In the genomic region with DNA sequence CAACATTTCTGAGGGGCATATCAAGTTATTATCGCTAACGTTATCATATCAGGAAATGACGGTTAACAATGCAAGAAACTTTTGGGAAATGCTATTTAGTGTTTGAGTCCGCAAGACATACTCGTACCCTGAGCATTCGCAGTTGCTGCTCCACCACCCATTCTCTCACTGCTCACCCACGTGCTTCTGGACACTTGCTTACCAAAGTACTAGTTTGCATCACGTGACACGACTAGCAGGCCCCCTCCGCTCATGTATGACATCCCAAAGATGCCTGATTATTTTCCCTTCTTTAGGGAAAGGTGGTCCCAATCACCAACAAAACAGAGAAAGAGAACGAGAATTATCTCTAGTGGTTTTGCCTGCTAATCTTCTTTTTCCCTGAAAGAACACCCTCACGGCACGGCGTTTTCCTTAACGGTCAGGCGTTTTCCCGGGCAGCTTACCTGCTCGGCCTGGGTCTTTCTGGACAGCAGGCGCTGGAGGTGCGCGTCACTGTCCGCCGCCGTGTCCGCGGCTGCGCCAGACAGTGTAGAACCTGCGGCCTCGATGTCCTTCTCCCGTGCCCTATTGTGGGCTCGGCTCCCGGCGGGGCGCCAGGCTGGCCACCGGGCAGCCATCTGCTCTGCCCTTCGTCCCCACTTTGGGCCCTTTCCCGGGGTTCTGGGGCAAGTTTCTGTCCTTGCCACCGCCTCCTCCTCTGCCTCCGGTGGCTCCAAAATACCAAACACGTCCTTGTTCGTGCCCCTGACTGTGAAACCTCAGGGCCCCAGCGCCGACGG, we compare ENCODE assay signal across 8 cellular contexts. TPM values are rescaled to one million over a fixed set of nuclear protein-coding genes. Genes with fewer than 3 reads are reported as not detected.
DNase-seq lines count a peak whose midpoint lies in the region; ATAC-seq and TF ChIP-seq lines count a peak whose summit lies in the region.

Gene SUPV3L1 (plus strand): TSS at position 492 of the 782 bp plus-strand sequence. CDS start 58 bp downstream, at position 550.

- POLR2A ChIA-PET in GM10248 (lab: Yijun Ruan, JAX), result interaction anchor here (0.6 kb wide), 1 partner anchor 51 kb away, joined by 3 read pairs; no protein-coding TSS in a partner anchor
- POLR2A ChIA-PET in activated naive CD8-positive, alpha-beta T cell treated with anti-CD3 and anti-CD28 coated beads, Interleukin-2, amount 10 ng/mL, durations not matched to agents 7 days and 5 days (lab: Charles Lee), result interaction anchor here (0.6 to 1.9 kb wide), 13 partner anchors 9 to 229 kb away, joined by 3 to 6 read pairs (median 4); no protein-coding TSS in a partner anchor

- no peaks in the 10 kb centered on the region for H3K9me2 ChIP-seq in SU-DHL-6 (replicated peaks; ENCODE audit: insufficient read depth, low read length)

- H3K4me3 Mint-ChIP-seq in activated naive CD8-positive, alpha-beta T cell treated with anti-CD3 and anti-CD28 coated beads, Interleukin-2, amount 10 ng/mL, durations not matched to agents 7 days and 5 days, result peak within 1 kb of the TSS; percentile 91
- H3K4me3 Mint-ChIP-seq in glutamatergic neuron (ENCODE audit: unreplicated experiment), result peak within 1 kb of the TSS; percentile 98

- CTCF ChIA-PET in GM10248 (lab: Yijun Ruan, JAX), result no interaction called here

- H3K4me1 ChIP-seq in osteoblast (ENCODE audit: insufficient read depth, low read length) (peaks cover 19% of the 10 kb centered on the region), thoracic aorta (ENCODE audit: control insufficient read depth in 1 of 2, low read depth in 2 of 2) (peaks cover 10 to 23% of the 10 kb centered on the region in 2 donors)

- peaks cover 29% of the 10 kb centered on the region for H3K4me1 Mint-ChIP-seq in activated naive CD8-positive, alpha-beta T cell treated with anti-CD3 and anti-CD28 coated beads, Interleukin-2, amount 10 ng/mL, durations not matched to agents 7 days and 5 days
- H3K4me1 Mint-ChIP-seq in glutamatergic neuron (ENCODE audit: low read depth, unreplicated experiment), result peaks cover 14% of the 10 kb centered on the region

- TF ChIP-seq CTCF in GM10248 (IDR thresholded peaks at IDR 0.05; ENCODE audit: control extremely low read depth, extremely low read depth, low read depth, missing control alignments), result no peak
- TF ChIP-seq CTCF in SU-DHL-6 (IDR thresholded peaks at IDR 0.05; ENCODE audit: insufficient read depth, low read length, poor library complexity, severe bottlenecking), result no peak
- no peak for TF ChIP-seq CTCF in glutamatergic neuron (IDR thresholded peaks at IDR 0.05; ENCODE audit: partially characterized antibody, unreplicated experiment)
- TF ChIP-seq CTCF in osteoblast (IDR thresholded peaks at IDR 0.05; ENCODE audit: extremely low read depth, low read depth, low read length), result no peak
- TF ChIP-seq CTCF in thoracic aorta (IDR thresholded peaks at IDR 0.05), result no peak

- H2AFZ ChIP-seq in SU-DHL-6 (ENCODE audit: low read depth, low read length, severe bottlenecking), result peak within 1 kb of the TSS; percentile 78
- peak within 1 kb of the TSS; percentile 97 for H2AFZ ChIP-seq in osteoblast (ENCODE audit: low read length)

- ATAC-seq in HG02610 (IDR thresholded peaks at IDR 0.05; ENCODE audit: unreplicated experiment) (peak; percentile 70), thoracic aorta (ENCODE audit: insufficient number of reproducible peaks, low FRiP score, low read depth) (peak; percentile 99)
- peak; percentile 82 for ATAC-seq in activated naive CD8-positive, alpha-beta T cell treated with anti-CD3 and anti-CD28 coated beads, Interleukin-2, amount 10 ng/mL, durations not matched to agents 7 days and 5 days (ENCODE audit: low read depth)

- no peaks in the 10 kb centered on the region for H3K9me3 ChIP-seq in SU-DHL-6 (ENCODE audit: insufficient read depth, low read length)
- H3K9me3 ChIP-seq in osteoblast (ENCODE audit: low read depth, low read length), result no peaks in the 10 kb centered on the region
- H3K9me3 ChIP-seq in thoracic aorta, result no peaks in the 10 kb centered on the region

- H3K9ac ChIP-seq in SU-DHL-6 (ENCODE audit: low read length), result peak within 1 kb of the TSS; percentile 84

- H3K27ac ChIP-seq in SU-DHL-6 (ENCODE audit: low read depth, low read length) (peak within 1 kb of the TSS; percentile 81), osteoblast (ENCODE audit: low read depth, low read length) (peak within 1 kb of the TSS; percentile 100), thoracic aorta (peak within 1 kb of the TSS; percentile 83 to 95)

- no peaks in the 10 kb centered on the region for H3K9me3 Mint-ChIP-seq in activated naive CD8-positive, alpha-beta T cell treated with anti-CD3 and anti-CD28 coated beads, Interleukin-2, amount 10 ng/mL, durations not matched to agents 7 days and 5 days
- peaks cover 15% of the 10 kb centered on the region for H3K9me3 Mint-ChIP-seq in glutamatergic neuron (ENCODE audit: unreplicated experiment)

- H4K20me1 ChIP-seq in SU-DHL-6 (ENCODE audit: low read depth, low read length), result 0 out of 2 replicates have a peak, but pooled peaks cover under 1% of the 10 kb centered on the region
- H4K20me1 ChIP-seq in osteoblast (ENCODE audit: insufficient read depth, low read length), result peaks cover under 1% of the 10 kb centered on the region

- H3F3A ChIP-seq in SU-DHL-6 (ENCODE audit: insufficient read depth), result peaks cover 16% of the 10 kb centered on the region; the same call in 1 of the 2 replicates

- H3K4me3 ChIP-seq in SU-DHL-6 (ENCODE audit: insufficient read depth, low read length, poor library complexity, severe bottlenecking), result peak within 1 kb of the TSS; percentile 91
- H3K4me3 ChIP-seq in osteoblast (ENCODE audit: insufficient read depth, low read length), result peak within 1 kb of the TSS; percentile 100
- peak within 1 kb of the TSS; percentile 99 for H3K4me3 ChIP-seq in thoracic aorta

- DNase-seq in GM10248 (ENCODE audit: extremely low spot score) (peak; percentile 93), NCI-H1105 (lab: John Stamatoyannopoulos, UW) (peak; percentile 83), glutamatergic neuron (peak; percentile 85), osteoblast (ENCODE audit: insufficient read length, low spot score, missing footprints) (peak; percentile 95), thoracic aorta (ENCODE audit: low spot score) (peak; percentile 91)
- DNase-seq in activated naive CD8-positive, alpha-beta T cell treated with anti-CD3 and anti-CD28 coated beads, Interleukin-2, amount 10 ng/mL, durations not matched to agents 7 days and 5 days, result peak; percentile 89

- H3K36me3 ChIP-seq in SU-DHL-6 (ENCODE audit: low read length), result no peaks in the 10 kb centered on the region
- H3K36me3 ChIP-seq in osteoblast (ENCODE audit: insufficient read depth, low read length), result no peaks in the 10 kb centered on the region
- no peaks in the 10 kb centered on the region for H3K36me3 ChIP-seq in thoracic aorta

- H3K27me3 ChIP-seq in SU-DHL-6 (ENCODE audit: low read length) (no peaks in the 10 kb centered on the region), osteoblast (ENCODE audit: insufficient read depth, low read length) (no peaks in the 10 kb centered on the region), thoracic aorta (replicated peaks; ENCODE audit: insufficient read depth) (no peaks in the 10 kb centered on the region)

- H3K4me2 ChIP-seq in SU-DHL-6 (ENCODE audit: low read depth, low read length, poor library complexity, severe bottlenecking) (peak within 1 kb of the TSS; percentile 78), osteoblast (ENCODE audit: insufficient read depth, low read length) (peak within 1 kb of the TSS; percentile 99)

- H3K36me3 Mint-ChIP-seq in activated naive CD8-positive, alpha-beta T cell treated with anti-CD3 and anti-CD28 coated beads, Interleukin-2, amount 10 ng/mL, durations not matched to agents 7 days and 5 days, result peaks cover under 1% of the 10 kb centered on the region
- H3K36me3 Mint-ChIP-seq in glutamatergic neuron (ENCODE audit: unreplicated experiment), result no peaks in the 10 kb centered on the region

- H3K27ac Mint-ChIP-seq in activated naive CD8-positive, alpha-beta T cell treated with anti-CD3 and anti-CD28 coated beads, Interleukin-2, amount 10 ng/mL, durations not matched to agents 7 days and 5 days, result peak within 1 kb of the TSS; percentile 100
- peak within 1 kb of the TSS; percentile 100 for H3K27ac Mint-ChIP-seq in glutamatergic neuron (ENCODE audit: unreplicated experiment)

- H3K79me2 ChIP-seq in SU-DHL-6 (ENCODE audit: insufficient read depth, low read length) (peaks cover 45% of the 10 kb centered on the region), osteoblast (ENCODE audit: insufficient read depth, low read length) (peaks cover 50% of the 10 kb centered on the region)

- H3K27me3 Mint-ChIP-seq in activated naive CD8-positive, alpha-beta T cell treated with anti-CD3 and anti-CD28 coated beads, Interleukin-2, amount 10 ng/mL, durations not matched to agents 7 days and 5 days, result no peaks in the 10 kb centered on the region
- H3K27me3 Mint-ChIP-seq in glutamatergic neuron (ENCODE audit: unreplicated experiment), result peaks cover 6% of the 10 kb centered on the region

RNA-seq across cellular contexts. Expression of gene SUPV3L1, which starts in this region (rescaled TPM):
- 10 to 100 TPM; 35.6 to 38.3 TPM for total RNA-seq in activated naive CD8-positive, alpha-beta T cell treated with anti-CD3 and anti-CD28 coated beads, Interleukin-2, amount 10 ng/mL, durations not matched to agents 7 days and 5 days
- total RNA-seq in glutamatergic neuron (ENCODE audit: unreplicated experiment) (45.0 TPM), osteoblast (34.5 and 34.7 TPM in 2 replicates), thoracic aorta (10 to 100 TPM; 30.7 to 55.1 TPM)

Comparison
In these comparisons a context has a peak if more than half of its experiments do, and no peak if none do; other contexts are left out.
1. Peak in every context shown above with its lines: DNase-seq, ATAC-seq, H3K4me3 ChIP-seq and H3K27ac ChIP-seq.